ENCODE assay signal across 1 cellular context in genomic region chr3:37198547-37198946, GRCh38.
TF ChIP-seq lines count a peak whose summit lies in the region.

No MANE protein-coding gene starts in this region.

TF ChIP-seq in HCT116, 20 proteins besides CTCF, POLR2A, EP300 and RAD21:
- TF ChIP-seq EZH2phosphoT487 (IDR thresholded peaks at IDR 0.05; ENCODE audit: borderline replicate concordance) (no peak), SRF (IDR thresholded peaks at IDR 0.05; ENCODE audit: low read depth) (no peak), REST (IDR thresholded peaks at IDR 0.05; ENCODE audit: low read depth) (no peak), SIN3A (IDR thresholded peaks at IDR 0.05; ENCODE audit: low read depth) (no peak), MAX (IDR thresholded peaks at IDR 0.05) (no peak; the same call in 1 of the 2 replicates), ELF1 (IDR thresholded peaks at IDR 0.05; ENCODE audit: borderline replicate concordance, low read depth) (no peak), POLR2AphosphoS5 (IDR thresholded peaks at IDR 0.05; ENCODE audit: low read depth, low read length) (no peak), ATF3 (IDR thresholded peaks at IDR 0.05) (no peak), TCF7L2 (IDR thresholded peaks at IDR 0.05; ENCODE audit: borderline replicate concordance, extremely low read depth, insufficient read depth, insufficient read length) (no peak), JUND (IDR thresholded peaks at IDR 0.05) (no peak), EGR1 (IDR thresholded peaks at IDR 0.05; ENCODE audit: low read depth) (no peak), YY1 (IDR thresholded peaks at IDR 0.05; ENCODE audit: extremely low read depth, insufficient replicate concordance, low read depth, low read length) (no peak), CBX3 (IDR thresholded peaks at IDR 0.05; ENCODE audit: low read depth) (no peak), EZH2 (IDR thresholded peaks at IDR 0.05) (no peak), ZBTB33 (IDR thresholded peaks at IDR 0.05; ENCODE audit: extremely low read depth, insufficient replicate concordance, low read length) (no peak)
TF ChIP-seq in HCT116: peak in this region for 0.
